ENCODE assay signal across 21 cellular contexts in genomic region chr7:98206451-98207330, GRCh38. TPM values are rescaled to one million over a fixed set of nuclear protein-coding genes. Genes with fewer than 3 reads are reported as not detected.
"Had no signal": no experiment of that assay in that cellular context is flagged by ENCODE, and none has a peak within 500 bp of the region (broad histone marks: within the 10 kb centered on the region; RNA-seq: fewer than 3 reads in every experiment).

No MANE protein-coding gene starts in this region.

- H3K27ac ChIP-seq: cardiac muscle cell, esophagus squamous epithelium, hepatocyte, left ventricle myocardium inferior, skin epidermis, transverse colon, VCaP had no signal

- H3K27me3 Mint-ChIP-seq: activated CD4-positive, alpha-beta T cell treated with anti-CD3 and anti-CD28 coated beads for 36 hours; progenitor cell of endocrine pancreas had no signal

- H3K79me2 ChIP-seq: hepatocyte had no signal

- H3K4me3 Mint-ChIP-seq: activated CD4-positive, alpha-beta T cell treated with anti-CD3 and anti-CD28 coated beads for 36 hours; activated CD8-positive, alpha-beta T cell treated with anti-CD3 and anti-CD28 coated beads, Interleukin-2, amount 10 ng/mL, durations not matched to agents 7 days and 5 days; activated naive CD4-positive, alpha-beta T cell treated with anti-CD3 and anti-CD28 coated beads, Interleukin-2, amount 10 ng/mL, durations not matched to agents 7 days and 5 days; memory B cell; natural killer cell had no signal

- H3K4me2 ChIP-seq: hepatocyte had no signal

- H3K9me3 ChIP-seq: esophagus squamous epithelium, left ventricle myocardium inferior, transverse colon had no signal

- FAIRE-seq: colon, keratinocyte had no signal

- ATAC-seq: activated CD4-positive, alpha-beta T cell treated with anti-CD3 and anti-CD28 coated beads for 36 hours; activated CD8-positive, alpha-beta T cell treated with anti-CD3 and anti-CD28 coated beads, Interleukin-2, amount 10 ng/mL, durations not matched to agents 7 days and 5 days; natural killer cell; right cardiac atrium had no signal

- H3K4me3 ChIP-seq: cardiac muscle cell, esophagus squamous epithelium, hepatocyte, left ventricle myocardium inferior, skin epidermis, transverse colon had no signal

- DNase-seq: activated CD4-positive, alpha-beta T cell treated with anti-CD3 and anti-CD28 coated beads for 36 hours; activated CD8-positive, alpha-beta T cell treated with anti-CD3 and anti-CD28 coated beads, Interleukin-2, amount 10 ng/mL, durations not matched to agents 7 days and 5 days; activated naive CD4-positive, alpha-beta T cell treated with anti-CD3 and anti-CD28 coated beads, Interleukin-2, amount 10 ng/mL, durations not matched to agents 7 days and 5 days; activated T-cell treated with anti-CD3 and anti-CD28 coated beads for 4 hours; esophagus squamous epithelium; left ventricle myocardium inferior; natural killer cell; occipital lobe; stimulated activated CD4-positive, alpha-beta T cell treated with anti-CD3 and anti-CD28 coated beads, Interleukin-4, amount 100 ng/mL, for 24 hours; stimulated activated naive CD4-positive, alpha-beta T cell; transverse colon had no signal

- H3K27ac Mint-ChIP-seq: activated CD4-positive, alpha-beta T cell treated with anti-CD3 and anti-CD28 coated beads for 36 hours; activated CD8-positive, alpha-beta T cell treated with anti-CD3 and anti-CD28 coated beads, Interleukin-2, amount 10 ng/mL, durations not matched to agents 7 days and 5 days; activated naive CD4-positive, alpha-beta T cell treated with anti-CD3 and anti-CD28 coated beads, Interleukin-2, amount 10 ng/mL, durations not matched to agents 7 days and 5 days; memory B cell; natural killer cell had no signal

- H3K9me3 Mint-ChIP-seq: activated naive CD4-positive, alpha-beta T cell treated with anti-CD3 and anti-CD28 coated beads, Interleukin-2, amount 10 ng/mL, durations not matched to agents 7 days and 5 days; memory B cell; natural killer cell had no signal

- H2AFZ ChIP-seq: hepatocyte had no signal

- H3K27me3 ChIP-seq: hepatocyte had no signal

RNA-seq across cellular contexts. Expression of gene BHLHA15, which starts 4.5 kb away (rescaled TPM):
- total RNA-seq: activated CD8-positive, alpha-beta T cell treated with anti-CD3 and anti-CD28 coated beads, Interleukin-2, amount 10 ng/mL, durations not matched to agents 7 days and 5 days; left ventricle myocardium inferior; subcutaneous adipose tissue had no signal
- polyA plus RNA-seq: cardiac muscle cell, keratinocyte, right cardiac atrium had no signal
